ENCODE assay signal across 8 cellular contexts in genomic region chr3:49358217-49358883, GRCh38. TPM values are rescaled to one million over a fixed set of nuclear protein-coding genes. Genes with fewer than 3 reads are reported as not detected.
DNase-seq lines count a peak whose midpoint lies in the region; FAIRE-seq and TF ChIP-seq lines count a peak whose summit lies in the region.

Gene GPX1 (minus strand): TSS chr3:49358353. CDS start chr3:49358278, 75 bp downstream.

- H2AFZ ChIP-seq in MM.1S (ENCODE audit: low read length), result no peak within 1 kb of the TSS

- H3K9ac ChIP-seq in MM.1S (ENCODE audit: low read length) (peak within 1 kb of the TSS; percentile 37; the same call in 1 of the 2 replicates), stomach smooth muscle (ENCODE audit: low read length in 2 of 2) (peak within 1 kb of the TSS; percentile 71 to 91)

- TF ChIP-seq POLR2A in H54 (IDR thresholded peaks at IDR 0.05; ENCODE audit: low read depth, low read length), result peak; percentile 44

- H3K4me3 Mint-ChIP-seq in neural crest cell, result peak within 1 kb of the TSS; percentile 92

- peaks cover 8% of the 10 kb centered on the region for H3K36me3 ChIP-seq in MM.1S (replicated peaks; ENCODE audit: insufficient read depth, low read length)
- H3K36me3 ChIP-seq in SJCRH30, result peaks cover 49% of the 10 kb centered on the region
- peaks cover 28 to 36% of the 10 kb centered on the region in 2 donors for H3K36me3 ChIP-seq in stomach smooth muscle (ENCODE audit: control insufficient read depth in 2 of 2, insufficient read depth in 2 of 2, low read length in 2 of 2)

- peak within 1 kb of the TSS; percentile 75 for H3K27ac Mint-ChIP-seq in neural crest cell (ENCODE audit: unreplicated experiment)

- peak within 1 kb of the TSS; percentile 63; the same call in 1 of the 2 replicates for H3K4me2 ChIP-seq in MM.1S (ENCODE audit: low read depth, low read length)

- H3K9me3 ChIP-seq in MM.1S (replicated peaks; ENCODE audit: insufficient read depth, low read length) (no peaks in the 10 kb centered on the region), SJCRH30 (replicated peaks) (no peaks in the 10 kb centered on the region), stomach smooth muscle (ENCODE audit: control insufficient read depth in 2 of 2, low read length in 2 of 2) (no peaks in the 10 kb centered on the region)

- peaks cover 21% of the 10 kb centered on the region for H3K79me2 ChIP-seq in MM.1S (ENCODE audit: low read length)

- no peaks in the 10 kb centered on the region for H3K9me2 ChIP-seq in MM.1S (replicated peaks; ENCODE audit: insufficient read depth, low read length)

- peak within 1 kb of the TSS; percentile 2; the same call in 1 of the 2 replicates for H3K27ac ChIP-seq in MM.1S (ENCODE audit: low read length)
- peak within 1 kb of the TSS; percentile 82 for H3K27ac ChIP-seq in SJCRH30
- H3K27ac ChIP-seq in stomach smooth muscle (ENCODE audit: low read length), result peak within 1 kb of the TSS; percentile 87

- H3K4me1 ChIP-seq in MM.1S (ENCODE audit: low read length) (peaks cover 7% of the 10 kb centered on the region), SJCRH30 (peaks cover 16% of the 10 kb centered on the region), stomach smooth muscle (ENCODE audit: control insufficient read depth, insufficient read depth, low read length) (peaks cover 26% of the 10 kb centered on the region)

- no peaks in the 10 kb centered on the region for H3K27me3 Mint-ChIP-seq in neural crest cell (ENCODE audit: low read depth)

- no peaks in the 10 kb centered on the region for H3K9me3 Mint-ChIP-seq in neural crest cell

- H3K27me3 ChIP-seq in MM.1S (replicated peaks; ENCODE audit: insufficient read depth, low read length) (no peaks in the 10 kb centered on the region), SJCRH30 (no peaks in the 10 kb centered on the region), stomach smooth muscle (ENCODE audit: control insufficient read depth in 1 of 2, insufficient read depth in 2 of 2, low read length in 2 of 2) (no peaks in the 10 kb centered on the region)

- no peak for FAIRE-seq in H54 (lab: Jason Lieb, UNC)

- TF ChIP-seq CTCF in MM.1S (IDR thresholded peaks at IDR 0.05; ENCODE audit: low read length) (no peak), foreskin fibroblast (IDR thresholded peaks at IDR 0.05; ENCODE audit: low read depth, low read length) (no peak), neural crest cell (conservative IDR thresholded peaks at IDR 0.05) (no peak)

- peaks cover 25% of the 10 kb centered on the region for H3K4me1 Mint-ChIP-seq in neural crest cell

- H3F3A ChIP-seq in MM.1S (ENCODE audit: insufficient read depth, low read length), result peaks cover 19% of the 10 kb centered on the region; the same call in 1 of the 2 replicates

- DNase-seq in ELF-1 (ENCODE audit: low read depth, low spot score) (peak; percentile 98), H54 (ENCODE audit: insufficient read length, low spot score) (peak; percentile 78), MM.1S (peak; percentile 79), SJCRH30 (peak; percentile 96), foreskin fibroblast (peak; percentile 97 to 99), neural crest cell (ENCODE audit: low read depth, low spot score) (peak; percentile 90)
- DNase-seq in activated gamma-delta T cell treated with anti-CD3 and anti-CD28 coated beads, Interleukin-2, amount 50 U/mL, for 16 hours (ENCODE audit: low read depth), result peak; percentile 56

- peaks cover 20% of the 10 kb centered on the region for H3K36me3 Mint-ChIP-seq in neural crest cell (ENCODE audit: low read depth)

- H3K4me3 ChIP-seq in MM.1S (ENCODE audit: low read length), result peak within 1 kb of the TSS; percentile 53
- H3K4me3 ChIP-seq in SJCRH30, result peak within 1 kb of the TSS; percentile 62
- H3K4me3 ChIP-seq in foreskin fibroblast (ENCODE audit: low read depth in 1 of 2, low read length in 2 of 2), result peak within 1 kb of the TSS; percentile 54 to 79
- H3K4me3 ChIP-seq in stomach smooth muscle (ENCODE audit: low read length in 2 of 2), result peak within 1 kb of the TSS; percentile 71 to 87

- H4K20me1 ChIP-seq in MM.1S (ENCODE audit: insufficient read depth, low read length), result no peaks in the 10 kb centered on the region; the same call in 1 of the 2 replicates

RNA-seq across cellular contexts. Expression of gene GPX1, which starts in this region (rescaled TPM):
- 128 and 148 TPM in 2 replicates for total RNA-seq in SJCRH30 (2014; rRNA removed; shearing (Covaris generic))
- total RNA-seq in neural crest cell, result 165 and 172 TPM in 2 replicates

Comparison
In these comparisons a context has a peak if more than half of its experiments do, and no peak if none do; other contexts are left out.
1. Peak in every context shown above with its lines: DNase-seq, H3K4me3 ChIP-seq and H3K27ac ChIP-seq.
2. H3K27ac ChIP-seq: peak in every context shown above with its lines; median percentile 87 in stomach smooth muscle; 82 in SJCRH30; 2 in MM.1S.